Comparison of ENCODE assay signal across 19 cellular contexts in genomic region chr16:16167927-16168326, GRCh38. TPM values are rescaled to one million over a fixed set of nuclear protein-coding genes. Genes with fewer than 3 reads are reported as not detected.
DNase-seq lines count a peak whose midpoint lies in the region; ATAC-seq, FAIRE-seq and TF ChIP-seq lines count a peak whose summit lies in the region.
"Had no signal": no experiment of that assay in that cellular context is flagged by ENCODE, and none has a peak within 500 bp of the region (broad histone marks: within the 10 kb centered on the region; RNA-seq: fewer than 3 reads in every experiment).

No MANE protein-coding gene starts in this region.

- H3K4me1 Mint-ChIP-seq in T-helper 17 cell (peaks cover 3% of the 10 kb centered on the region), endodermal cell (no peaks in the 10 kb centered on the region)
- H3K4me1 Mint-ChIP-seq: CD14-positive monocyte had no signal

- in situ Hi-C loops in HepG2 (cut with HindIII; ENCODE audit: extremely low pct_ligation_motif_present, low pct_unique_long_range_greater_than_20kb), result no loop called here

- H3K79me2 ChIP-seq in HepG2 (ENCODE audit: insufficient read depth, low read length), result no peaks in the 10 kb centered on the region

- peak; percentile 10; the same call in 1 of the 3 replicates for ATAC-seq in HepG2
- ATAC-seq in right lobe of liver, result no peak
- ATAC-seq in T-helper 17 cell, result no peak
- ATAC-seq: CD8-positive, alpha-beta T cell had no signal

- H4K20me1 ChIP-seq in HepG2 (ENCODE audit: insufficient read depth, low read length), result no peaks in the 10 kb centered on the region

- FAIRE-seq in HepG2 (lab: Jason Lieb, UNC), result no peak
- FAIRE-seq: GM12892 had no signal

- no peak for TF ChIP-seq RAD21 in HepG2 (CRISPR knock-in tag; IDR thresholded peaks at IDR 0.05)

- H3K9ac ChIP-seq in HepG2 (ENCODE audit: insufficient read depth, low read depth, low read length) (no peak overlapping the region), endodermal cell (ENCODE audit: extremely low read depth, low read length, poor library complexity, severe bottlenecking) (no peak overlapping the region)

- H3K27ac Mint-ChIP-seq in T-helper 17 cell (peak overlapping the region; percentile 34), endodermal cell (no peak overlapping the region)
- H3K27ac Mint-ChIP-seq: CD14-positive monocyte; CD8-positive, alpha-beta T cell had no signal

- BruUV-seq in HepG2 (replicated peaks; lab: Mats Ljungman, UMichigan), result no TSS peak

- 86% methylated on average over 11 of the region's 11 CpGs for WGBS in HepG2 (ENCODE audit: low lambda C conversion rate)
- WGBS in right lobe of liver (ENCODE audit: insufficient coverage, low coverage, low lambda C conversion rate, missing lambda C conversion rate), result 91% methylated on average over 11 of the region's 11 CpGs
- WGBS in endodermal cell (ENCODE audit: insufficient coverage in 1 of 2, insufficient read length in 1 of 2), 2 experiments, result 80 to 85% methylated on average over 11 of the region's 11 CpGs

- H3K36me3 Mint-ChIP-seq in T-helper 17 cell (ENCODE audit: low read depth) (no peaks in the 10 kb centered on the region), endodermal cell (ENCODE audit: low read depth) (no peaks in the 10 kb centered on the region)
- H3K36me3 Mint-ChIP-seq: CD8-positive, alpha-beta T cell had no signal

- TF ChIP-seq CTCF in HepG2 (CRISPR knock-in tag; IDR thresholded peaks at IDR 0.05) (peak; percentile 20), right lobe of liver (IDR thresholded peaks at IDR 0.05) (no peak), endodermal cell (conservative IDR thresholded peaks at IDR 0.05) (peak; percentile 34), ascending aorta (IDR thresholded peaks at IDR 0.05) (no peak)

- CTCF ChIA-PET in HepG2 (lab: Yijun Ruan, JAX; ENCODE audit: low intra/inter-chr PET ratio, low total read pairs), result no interaction called here

- TF ChIP-seq EP300 in HepG2 (IDR thresholded peaks at IDR 0.05; ENCODE audit: low read depth in 2 of 2, low read length in 2 of 2) (no peak), HepG2 (CRISPR knock-in tag; IDR thresholded peaks at IDR 0.05; ENCODE audit: borderline replicate concordance) (no peak)

- H3K27ac ChIP-seq in HepG2 (ENCODE audit: extremely low read length, insufficient read depth, low read length) (no peak overlapping the region), right lobe of liver (no peak overlapping the region), endodermal cell (ENCODE audit: low read depth, low read length) (no peak overlapping the region), ascending aorta (no peak overlapping the region)
- H3K27ac ChIP-seq: 22Rv1 had no signal

- TF ChIP-seq POLR2A in HepG2 (IDR thresholded peaks at IDR 0.05; ENCODE audit: insufficient read depth in 1 of 2, low read depth in 2 of 2, low read length in 2 of 2) (no peak), right lobe of liver (IDR thresholded peaks at IDR 0.05) (no peak)

- no peaks in the 10 kb centered on the region for H3K9me3 Mint-ChIP-seq in endodermal cell
- H3K9me3 Mint-ChIP-seq: CD8-positive, alpha-beta T cell had no signal

- H3K4me2 ChIP-seq in HepG2 (ENCODE audit: low read depth, low read length), result no peak overlapping the region

- peaks cover 71 to 88% of the 10 kb centered on the region in 2 experiments for H3K36me3 ChIP-seq in HepG2 (replicated peaks in 1 of 2; ENCODE audit: control insufficient read depth in 1 of 2, insufficient read depth in 2 of 2, low read length in 2 of 2)
- peaks cover 0 to 85% (median 40%) of the 10 kb centered on the region in 4 donors for H3K36me3 ChIP-seq in right lobe of liver
- no peaks in the 10 kb centered on the region for H3K36me3 ChIP-seq in endodermal cell (ENCODE audit: control insufficient read depth, insufficient read depth, low read length)
- no peaks in the 10 kb centered on the region for H3K36me3 ChIP-seq in ascending aorta

- H3K4me3 Mint-ChIP-seq in T-helper 17 cell (no peak overlapping the region), endodermal cell (no peak overlapping the region)
- H3K4me3 Mint-ChIP-seq: CD14-positive monocyte; CD8-positive, alpha-beta T cell had no signal

- H3K4me1 ChIP-seq in HepG2 (ENCODE audit: insufficient read depth, low read length) (no peaks in the 10 kb centered on the region), right lobe of liver (no peaks in the 10 kb centered on the region), endodermal cell (ENCODE audit: control insufficient read depth, insufficient read depth, low read length) (no peaks in the 10 kb centered on the region), ascending aorta (no peaks in the 10 kb centered on the region)
- H3K4me1 ChIP-seq: Caco-2 had no signal

- H2AFZ ChIP-seq in HepG2 (ENCODE audit: low read length), result no peak overlapping the region

- no peaks in the 10 kb centered on the region for H3K9me3 ChIP-seq in HepG2 (ENCODE audit: low read length)
- H3K9me3 ChIP-seq in right lobe of liver, result no peaks in the 10 kb centered on the region
- H3K9me3 ChIP-seq in T-helper 17 cell (ENCODE audit: control insufficient read depth, low read length, poor library complexity, severe bottlenecking), result no peaks in the 10 kb centered on the region
- H3K9me3 ChIP-seq in endodermal cell (ENCODE audit: control insufficient read depth, low read length), result no peaks in the 10 kb centered on the region
- H3K9me3 ChIP-seq in ascending aorta, result no peaks in the 10 kb centered on the region
- H3K9me3 ChIP-seq: Caco-2 had no signal

- POLR2A ChIA-PET in HepG2 (lab: Yijun Ruan, JAX), result interaction anchor here (1.1 kb wide), 1 partner anchor 18 kb away, joined by 4 read pairs; no protein-coding TSS in a partner anchor

- intact Hi-C loops in HepG2 (cut with micrococcal nuclease; ENCODE audit: unreplicated experiment) (no loop called here), right lobe of liver (cut with DNase I) (no loop called here), ascending aorta (cut with DNase I) (no loop called here)

- DNase-seq in HepG2 (ENCODE audit: low spot score) (no peak), right lobe of liver (no peak), T-helper 17 cell (no peak), endodermal cell (no peak), NCI-H1092 (lab: John Stamatoyannopoulos, UW) (no peak), NCI-H187 treated with DMSO at 0.1 percent for 48 hours (lab: John Stamatoyannopoulos, UW) (no peak), ascending aorta (ENCODE audit: low spot score in 2 of 2) (no peak), NCI-H510A (lab: John Stamatoyannopoulos, UW) (no peak)
- DNase-seq: Caco-2; CD8-positive, alpha-beta T cell; DND-41; GDM1; GOT3; HCEC 1CT; IMR-90 had no signal

- peaks cover 4% of the 10 kb centered on the region for H3K27me3 Mint-ChIP-seq in T-helper 17 cell
- H3K27me3 Mint-ChIP-seq in endodermal cell (ENCODE audit: insufficient read depth), result no peaks in the 10 kb centered on the region

- H3K27me3 ChIP-seq in HepG2 (ENCODE audit: control insufficient read depth in 1 of 2, insufficient read depth in 2 of 2, low read length in 2 of 2), result no peaks in the 10 kb centered on the region
- no peaks in the 10 kb centered on the region for H3K27me3 ChIP-seq in right lobe of liver
- H3K27me3 ChIP-seq in endodermal cell (ENCODE audit: control insufficient read depth, insufficient read depth, low read length, poor library complexity, severe bottlenecking), result no peaks in the 10 kb centered on the region
- H3K27me3 ChIP-seq in ascending aorta, result no peaks in the 10 kb centered on the region

- H3K4me3 ChIP-seq in HepG2 (replicated peaks in 1 of 3; ENCODE audit: insufficient read depth in 1 of 3, low read depth in 2 of 3, low read length in 3 of 3), result no peak overlapping the region
- no peak overlapping the region for H3K4me3 ChIP-seq in right lobe of liver
- H3K4me3 ChIP-seq in endodermal cell (ENCODE audit: low read length), result no peak overlapping the region
- H3K4me3 ChIP-seq in ascending aorta, result no peak overlapping the region

TF ChIP-seq in HepG2, 621 proteins besides CTCF, POLR2A, EP300 and RAD21:
- no peak for TF ChIP-seq IRF1 (CRISPR knock-in tag; IDR thresholded peaks at IDR 0.05; ENCODE audit: low read depth)
- TF ChIP-seq ONECUT2 (CRISPR knock-in tag; IDR thresholded peaks at IDR 0.05), result no peak
- TF ChIP-seq ZNF446 (CRISPR knock-in tag; IDR thresholded peaks at IDR 0.05), result 0 out of 2 replicates have a peak, but pooled peaks have one; percentile 36

RNA-seq across cellular contexts. Expression of gene ABCC6, which starts 55.4 kb away (rescaled TPM):
- total RNA-seq in HepG2 (2016; rRNA removed; fragmentation: Illumina TruSeq; extraction: Trizol) (69.0 and 105 TPM in 2 replicates), right lobe of liver (100 to 1,000 TPM in 3 of 6 experiments, 10 to 100 TPM in 3; 54.9 to 115 (median 97.1) TPM), T-helper 17 cell (not detected), endodermal cell (1 to 10 TPM; 6.5 to 7.8 TPM), ascending aorta (0.53 TPM)
- 46.6 and 50.0 TPM in 2 replicates for total RNA-seq in HepG2 (2016; cell fraction: cytosol; rRNA removed; fragmentation: Illumina TruSeq; extraction: Trizol; ENCODE audit: low read depth)
- total RNA-seq in HepG2 (2016; cell fraction: insoluble cytoplasmic fraction; rRNA removed; fragmentation: Illumina TruSeq; extraction: Trizol), result 66.2 and 111 TPM in 2 replicates
- total RNA-seq in HepG2 (2016; cell fraction: membrane; rRNA removed; fragmentation: Illumina TruSeq; extraction: Trizol), result 72.4 and 74.0 TPM in 2 replicates
- total RNA-seq in HepG2 (2016; cell fraction: nucleus; rRNA removed; fragmentation: Illumina TruSeq; extraction: Trizol), result 130 and 145 TPM in 2 replicates
- polyA plus RNA-seq in HepG2 (2011; rRNA removed), result 82.4 and 93.6 TPM in 2 replicates
- 54.2 and 60.1 TPM in 2 replicates for polyA plus RNA-seq in HepG2 (2011; cell fraction: cytosol; rRNA removed)
- polyA plus RNA-seq in HepG2 (2011; cell fraction: nucleus; rRNA removed), result 278 and 296 TPM in 2 replicates
- 40.5 and 55.8 TPM in 2 replicates for polyA plus RNA-seq in HepG2 (2012)
- 42.5 and 47.9 TPM in 2 replicates for polyA plus RNA-seq in HepG2 (2016; cell fraction: cytosol; fragmentation: Illumina TruSeq; extraction: Trizol; ENCODE audit: low read depth)
- 81.9 and 89.8 TPM in 2 replicates for polyA plus RNA-seq in HepG2 (2016; cell fraction: insoluble cytoplasmic fraction; fragmentation: Illumina TruSeq; extraction: Trizol; ENCODE audit: low read depth)
- polyA plus RNA-seq in HepG2 (2016; cell fraction: membrane; fragmentation: Illumina TruSeq; extraction: Trizol; ENCODE audit: low read depth), result 76.1 and 80.8 TPM in 2 replicates
- polyA plus RNA-seq in HepG2 (2016; cell fraction: nucleus; fragmentation: Illumina TruSeq; extraction: Trizol; ENCODE audit: insufficient read depth, low read depth), result 234 and 237 TPM in 2 replicates
- polyA minus RNA-seq in HepG2 (2011; rRNA and poly(A)+ RNA removed; ENCODE audit: low replicate concordance), result 3.8 and 144 TPM in 2 replicates
- 22.9 and 30.3 TPM in 2 replicates for polyA minus RNA-seq in HepG2 (2011; cell fraction: cytosol; rRNA and poly(A)+ RNA removed)
- polyA minus RNA-seq in HepG2 (2011; cell fraction: nucleus; rRNA and poly(A)+ RNA removed), result 184 and 244 TPM in 2 replicates
- polyA plus RNA-seq in endodermal cell (2013, experiment 1 of 2), result 4.4 TPM
- polyA plus RNA-seq in endodermal cell (2013, experiment 2 of 2), result 4.1 TPM
- total RNA-seq: A673; CD8-positive, alpha-beta T cell had no signal

Comparison
In these comparisons a context has a peak if more than half of its experiments do, and no peak if none do; other contexts are left out.
1. CTCF ChIP-seq: peak in HepG2 (single experiment) and endodermal cell (single experiment); none in right lobe of liver (0 of 4) and ascending aorta (0 of 3).
2. RNA of gene ABCC6, which starts 55.4 kb away (total RNA-seq): 54.9 to 115 TPM in right lobe of liver and 46.6 to 145 TPM in HepG2; 6.5 to 7.8 TPM in endodermal cell, 0.53 TPM in ascending aorta (single experiment) and not detected in T-helper 17 cell; every median in the first group is over 4 times any median in the second.